26 cellular contexts compared by ENCODE assay signal in genomic region chr7:2029936-2030335, GRCh38.
A peak's percentile ranks its signal among the peaks of the same experiment; 100 is the strongest.
DNase-seq lines count a peak whose midpoint lies in the region; ATAC-seq, FAIRE-seq and TF ChIP-seq lines count a peak whose summit lies in the region.
"Had no signal": no experiment of that assay in that cellular context is flagged by ENCODE, and none has a peak within 500 bp of the region (broad histone marks: within the 10 kb centered on the region; RNA-seq: fewer than 3 reads in every experiment).

No MANE protein-coding gene starts in this region.

- POLR2A ChIA-PET in activated naive CD8-positive, alpha-beta T cell treated with anti-CD3 and anti-CD28 coated beads, Interleukin-2, amount 10 ng/mL, durations not matched to agents 7 days and 5 days (lab: Charles Lee), result no interaction called here

- H3K9ac ChIP-seq in kidney (ENCODE audit: low read length in 2 of 2), result no peak overlapping the region

- peaks cover 31% of the 10 kb centered on the region for H3K36me3 Mint-ChIP-seq in activated naive CD8-positive, alpha-beta T cell treated with anti-CD3 and anti-CD28 coated beads, Interleukin-2, amount 10 ng/mL, durations not matched to agents 7 days and 5 days
- H3K36me3 Mint-ChIP-seq in activated naive CD8-positive, alpha-beta T cell treated with anti-CD3 and anti-CD28 coated beads for 36 hours, result peaks cover 35% of the 10 kb centered on the region
- H3K36me3 Mint-ChIP-seq: stimulated activated effector memory CD8-positive, alpha-beta T cell treated with anti-CD3 and anti-CD28 coated beads, Interleukin-12 subunit alpha, Interleukin-12 subunit beta, amount 100 ng/mL, for 72 hours had no signal

- H3K27me3 ChIP-seq in tibial artery, result no peaks in the 10 kb centered on the region
- H3K27me3 ChIP-seq: colonic mucosa, foreskin keratinocyte, hepatocyte, neutrophil, uterus had no signal

- intact Hi-C loops in kidney (cut with DNase I) (no loop called here), tibial artery (cut with DNase I; ENCODE audit: low total_unique reads) (no loop called here)

- peaks cover 22% of the 10 kb centered on the region for H3K9me3 Mint-ChIP-seq in activated naive CD8-positive, alpha-beta T cell treated with anti-CD3 and anti-CD28 coated beads, Interleukin-2, amount 10 ng/mL, durations not matched to agents 7 days and 5 days
- H3K9me3 Mint-ChIP-seq in activated naive CD8-positive, alpha-beta T cell treated with anti-CD3 and anti-CD28 coated beads for 36 hours, result peaks cover 26% of the 10 kb centered on the region

- no peak for FAIRE-seq in kidney (lab: Jason Lieb, UNC)
- FAIRE-seq: RCC 7860 had no signal

- H3K4me3 ChIP-seq in kidney (ENCODE audit: low read length in 2 of 2) (no peak overlapping the region), tibial artery (no peak overlapping the region)
- H3K4me3 ChIP-seq: colonic mucosa, hepatocyte, prostate gland, SK-N-MC, uterus had no signal

- peaks cover 0 to 14% of the 10 kb centered on the region in 2 donors for H3K4me1 ChIP-seq in kidney (ENCODE audit: control insufficient read depth in 1 of 2, insufficient read depth in 1 of 2, low read depth in 1 of 2, low read length in 2 of 2)
- no peaks in the 10 kb centered on the region for H3K4me1 ChIP-seq in tibial artery
- H3K4me1 ChIP-seq: colonic mucosa, prostate gland, uterus had no signal

- no peak overlapping the region for H3K27ac Mint-ChIP-seq in activated naive CD8-positive, alpha-beta T cell treated with anti-CD3 and anti-CD28 coated beads, Interleukin-2, amount 10 ng/mL, durations not matched to agents 7 days and 5 days
- no peak overlapping the region for H3K27ac Mint-ChIP-seq in activated naive CD8-positive, alpha-beta T cell treated with anti-CD3 and anti-CD28 coated beads for 36 hours
- H3K27ac Mint-ChIP-seq: activated T-helper 17 cell treated with anti-CD3 and anti-CD28 coated beads, Interleukin-2, amount 50 U/mL, for 72 hours had no signal

- H3K9me3 ChIP-seq in kidney (ENCODE audit: control insufficient read depth in 1 of 2, low read length in 2 of 2) (peaks cover 0 to 6% of the 10 kb centered on the region in 2 donors), tibial artery (peaks cover 0 to 17% (median under 1%) of the 10 kb centered on the region in 3 donors)
- H3K9me3 ChIP-seq: colonic mucosa, prostate gland had no signal

- DNase-seq in activated naive CD8-positive, alpha-beta T cell treated with anti-CD3 and anti-CD28 coated beads, Interleukin-2, amount 10 ng/mL, durations not matched to agents 7 days and 5 days, result peak; percentile 14
- DNase-seq in activated naive CD8-positive, alpha-beta T cell treated with anti-CD3 and anti-CD28 coated beads for 36 hours, result no peak
- DNase-seq in kidney, result peak; percentile 61
- DNase-seq in tibial artery, result peak; percentile 7 to 59
- no peak for DNase-seq in activated naive CD4-positive, alpha-beta T cell (lab: John Stamatoyannopoulos, UW)
- DNase-seq in glomerular visceral epithelial cell (ENCODE audit: extremely low spot score), result no peak
- no peak for DNase-seq in CD1c-positive myeloid dendritic cell (ENCODE audit: extremely low spot score)
- DNase-seq: activated CD4-positive, alpha-beta T cell treated with anti-CD3 and anti-CD28 coated beads, Interleukin-2, amount 50 U/mL, for 1 hour; activated CD8-positive, alpha-beta memory T cell treated with anti-CD3 and anti-CD28 coated beads, Interleukin-2, amount 50 U/mL, for 48 hours; colonic mucosa; effector memory CD4-positive, alpha-beta T cell; foreskin keratinocyte; Kasumi-1; NCI-H2227 treated with DMSO at 0.1 percent for 48 hours; stimulated activated CD4-positive, alpha-beta T cell treated with anti-CD3 and anti-CD28 coated beads, Interleukin-2, amount 100 ng/mL, for 48 hours; uterus; WERI-Rb-1 had no signal

- H3K27ac ChIP-seq in VCaP, result peak overlapping the region; percentile 67
- no peak overlapping the region for H3K27ac ChIP-seq in kidney (ENCODE audit: low read depth in 2 of 2, low read length in 2 of 2)
- no peak overlapping the region for H3K27ac ChIP-seq in tibial artery
- H3K27ac ChIP-seq: colonic mucosa, foreskin keratinocyte, hepatocyte, neutrophil, prostate gland, SK-N-MC, uterus, WERI-Rb-1 had no signal

- no peak for ATAC-seq in activated naive CD8-positive, alpha-beta T cell treated with anti-CD3 and anti-CD28 coated beads, Interleukin-2, amount 10 ng/mL, durations not matched to agents 7 days and 5 days (ENCODE audit: low read depth)
- ATAC-seq: activated T-helper 17 cell treated with anti-CD3 and anti-CD28 coated beads, Interleukin-2, amount 50 U/mL, for 72 hours; foreskin keratinocyte; stimulated activated effector memory CD8-positive, alpha-beta T cell treated with anti-CD3 and anti-CD28 coated beads, Interleukin-12 subunit alpha, Interleukin-12 subunit beta, amount 100 ng/mL, for 72 hours had no signal

- no peak for TF ChIP-seq CTCF in VCaP (conservative IDR thresholded peaks at IDR 0.05)
- TF ChIP-seq CTCF in kidney (IDR thresholded peaks at IDR 0.05; ENCODE audit: borderline replicate concordance, extremely low read depth, insufficient read depth), result no peak
- TF ChIP-seq CTCF in tibial artery (IDR thresholded peaks at IDR 0.05), result no peak

- H3K27me3 Mint-ChIP-seq in activated naive CD8-positive, alpha-beta T cell treated with anti-CD3 and anti-CD28 coated beads, Interleukin-2, amount 10 ng/mL, durations not matched to agents 7 days and 5 days, result no peaks in the 10 kb centered on the region
- H3K27me3 Mint-ChIP-seq in activated naive CD8-positive, alpha-beta T cell treated with anti-CD3 and anti-CD28 coated beads for 36 hours, result no peaks in the 10 kb centered on the region
- H3K27me3 Mint-ChIP-seq: activated T-helper 17 cell treated with anti-CD3 and anti-CD28 coated beads, Interleukin-2, amount 50 U/mL, for 72 hours; brain had no signal

- H3K4me3 Mint-ChIP-seq in activated naive CD8-positive, alpha-beta T cell treated with anti-CD3 and anti-CD28 coated beads, Interleukin-2, amount 10 ng/mL, durations not matched to agents 7 days and 5 days, result no peak overlapping the region
- no peak overlapping the region for H3K4me3 Mint-ChIP-seq in activated naive CD8-positive, alpha-beta T cell treated with anti-CD3 and anti-CD28 coated beads for 36 hours
- H3K4me3 Mint-ChIP-seq: activated T-helper 17 cell treated with anti-CD3 and anti-CD28 coated beads, Interleukin-2, amount 50 U/mL, for 72 hours; brain; stimulated activated effector memory CD8-positive, alpha-beta T cell treated with anti-CD3 and anti-CD28 coated beads, Interleukin-12 subunit alpha, Interleukin-12 subunit beta, amount 100 ng/mL, for 72 hours had no signal

- H3K36me3 ChIP-seq in kidney (ENCODE audit: control insufficient read depth in 1 of 2, insufficient read depth in 2 of 2, low read length in 2 of 2) (no peaks in the 10 kb centered on the region), tibial artery (peaks cover 0 to 5% (median 0%) of the 10 kb centered on the region in 3 donors)
- H3K36me3 ChIP-seq: colonic mucosa, neutrophil, prostate gland, uterus, WERI-Rb-1 had no signal

- peaks cover 14% of the 10 kb centered on the region for H3K4me1 Mint-ChIP-seq in activated naive CD8-positive, alpha-beta T cell treated with anti-CD3 and anti-CD28 coated beads, Interleukin-2, amount 10 ng/mL, durations not matched to agents 7 days and 5 days
- H3K4me1 Mint-ChIP-seq in activated naive CD8-positive, alpha-beta T cell treated with anti-CD3 and anti-CD28 coated beads for 36 hours, result peaks cover 24% of the 10 kb centered on the region

Comparison
In these comparisons a context has a peak if more than half of its experiments do, and no peak if none do; other contexts are left out.
1. DNase-seq: peak in activated naive CD8-positive, alpha-beta T cell treated with anti-CD3 and anti-CD28 coated beads, Interleukin-2, amount 10 ng/mL, durations not matched to agents 7 days and 5 days (single experiment), kidney (single experiment) and tibial artery (2 of 2); none in activated naive CD8-positive, alpha-beta T cell treated with anti-CD3 and anti-CD28 coated beads for 36 hours (single experiment), activated naive CD4-positive, alpha-beta T cell (0 of 4), glomerular visceral epithelial cell (single experiment) and CD1c-positive myeloid dendritic cell (single experiment).